30 cellular contexts compared by ENCODE assay signal in genomic region chr12:125949471-125949870, GRCh38.
"Had no signal": no experiment of that assay in that cellular context is flagged by ENCODE, and none has a peak within 500 bp of the region (broad histone marks: within the 10 kb centered on the region; RNA-seq: fewer than 3 reads in every experiment).

No MANE protein-coding gene starts in this region.

- H3K27ac ChIP-seq: adrenal gland, ascending aorta, body of pancreas, brain microvascular endothelial cell, breast epithelium, cardiac muscle cell had no signal

- H3K27me3 ChIP-seq: adrenal gland, ascending aorta, body of pancreas, brain microvascular endothelial cell, breast epithelium, cardiac muscle cell had no signal

- H3K9me3 ChIP-seq: adrenal gland, ascending aorta, body of pancreas, breast epithelium had no signal

- DNase-seq: activated effector memory CD4-positive, alpha-beta T cell treated with anti-CD3 and anti-CD28 coated beads, Interleukin-2, amount 50 U/mL, for 16 hours; activated effector memory CD4-positive, alpha-beta T cell treated with Interleukin-2 at 50 U/mL for 16 hours; activated gamma-delta T cell; activated gamma-delta T cell treated with Interleukin-2 at 50 U/mL for 16 hours; activated naive CD4-positive, alpha-beta T cell; activated naive CD4-positive, alpha-beta T cell treated with anti-CD3 and anti-CD28 coated beads for 36 hours; activated naive CD4-positive, alpha-beta T cell treated with anti-CD3 and anti-CD28 coated beads, Interleukin-2, amount 10 ng/mL, durations not matched to agents 7 days and 5 days; activated naive CD4-positive, alpha-beta T cell treated with anti-CD3 and anti-CD28 coated beads, Interleukin-2, amount 50 U/mL, for 16 hours; activated naive CD4-positive, alpha-beta T cell treated with Interleukin-2 at 50 U/mL for 16 hours; activated naive CD8-positive, alpha-beta T cell treated with anti-CD3 and anti-CD28 coated beads for 36 hours; activated naive CD8-positive, alpha-beta T cell treated with anti-CD3 and anti-CD28 coated beads, Interleukin-2, amount 10 ng/mL, durations not matched to agents 7 days and 5 days; activated naive CD8-positive, alpha-beta T cell treated with anti-CD3 and anti-CD28 coated beads, Interleukin-2, amount 50 U/mL, for 24 hours; activated T-cell treated with anti-CD3 and anti-CD28 coated beads, Interleukin-2, amount 50 U/mL, for 1 hour; activated T-cell treated with anti-CD3 and anti-CD28 coated beads, Interleukin-2, amount 50 U/mL, for 24 hours; activated T-cell treated with anti-CD3 and anti-CD28 coated beads, Interleukin-2, amount 50 U/mL, for 4 hours; activated T-cell treated with anti-CD3 and anti-CD28 coated beads, Interleukin-2, amount 50 U/mL, for 48 hours; activated T-cell treated with anti-CD3 and anti-CD28 coated beads, Interleukin-2, amount 50 U/mL, for 72 hours; adrenal gland; amniotic stem cell; amygdala; anterior cingulate cortex; aorta; body of pancreas; brain microvascular endothelial cell; caudate nucleus; central memory CD4-positive, alpha-beta T cell; cerebellar nuclear complex had no signal

- H3K36me3 ChIP-seq: adrenal gland, ascending aorta, brain microvascular endothelial cell, breast epithelium, cardiac muscle cell had no signal

- H3K4me3 ChIP-seq: adrenal gland, ascending aorta, body of pancreas, breast epithelium, cardiac muscle cell had no signal
